ENCODE assay signal across 1 cellular context in genomic region chr22:39068033-39068785, GRCh38.
TF ChIP-seq lines count a peak whose summit lies in the region.

No MANE protein-coding gene starts in this region.

TF ChIP-seq in GM12878, 131 proteins besides CTCF, POLR2A, EP300 and RAD21:
- TF ChIP-seq FOXM1 (IDR thresholded peaks at IDR 0.05; ENCODE audit: low read depth, low read length) (no peak), ESRRA (IDR thresholded peaks at IDR 0.05; ENCODE audit: low read length) (no peak), CREB1 (IDR thresholded peaks at IDR 0.05; ENCODE audit: low read depth) (peak; percentile 37; the same call in 1 of the 2 replicates), YY1 (IDR thresholded peaks at IDR 0.05; ENCODE audit: low read depth, low read length) (peak; percentile 82), PML (IDR thresholded peaks at IDR 0.05; ENCODE audit: low read length) (no peak), SIN3A (IDR thresholded peaks at IDR 0.05; ENCODE audit: low read depth, low read length) (no peak), NFYA (IDR thresholded peaks at IDR 0.05; ENCODE audit: borderline replicate concordance, low read depth, low read length) (no peak), MEF2A (IDR thresholded peaks at IDR 0.05; ENCODE audit: insufficient read depth, low read depth, low read length) (peak; percentile 76), NBN (IDR thresholded peaks at IDR 0.05) (peak; percentile 56; the same call in 1 of the 2 replicates), MTA2 (IDR thresholded peaks at IDR 0.05; ENCODE audit: low read depth) (peak; percentile 30; the same call in 1 of the 2 replicates), ZBTB11 (CRISPR knock-in tag; IDR thresholded peaks at IDR 0.05) (no peak), BACH1 (IDR thresholded peaks at IDR 0.05; ENCODE audit: borderline replicate concordance) (no peak), LARP7 (IDR thresholded peaks at IDR 0.05) (no peak), IKZF2 (IDR thresholded peaks at IDR 0.05) (peak; percentile 70 to 78), IKZF1 (conservative IDR thresholded peaks at IDR 0.05) (peak; percentile 65), EED (IDR thresholded peaks at IDR 0.05; ENCODE audit: low read depth) (peak; percentile 46; the same call in 1 of the 2 replicates), KLF5 (IDR thresholded peaks at IDR 0.05; ENCODE audit: partially characterized antibody) (no peak), RUNX3 (IDR thresholded peaks at IDR 0.05; ENCODE audit: low read length) (peak; percentile 62), SMAD1 (IDR thresholded peaks at IDR 0.05; ENCODE audit: low read depth, partially characterized antibody) (peak; percentile 6), MEF2B (IDR thresholded peaks at IDR 0.05; ENCODE audit: partially characterized antibody, poor library complexity, severe bottlenecking) (peak; percentile 56), ATF7 (IDR thresholded peaks at IDR 0.05; ENCODE audit: low read depth) (peak; percentile 14; the same call in 1 of the 2 replicates)
